1 cellular context compared by ENCODE assay signal in genomic region chr5:10588779-10589447, GRCh38.
TF ChIP-seq lines count a peak whose summit lies in the region.

No MANE protein-coding gene starts in this region.

TF ChIP-seq in K562, 482 proteins besides CTCF, POLR2A, EP300 and RAD21 (continued from another document):
- no peak for TF ChIP-seq THRA (IDR thresholded peaks at IDR 0.05)
- no peak for TF ChIP-seq ZBTB5 (IDR thresholded peaks at IDR 0.05)
